Comparison of ENCODE assay signal across 13 cellular contexts in genomic region chr2:188381614-188382013, GRCh38.
DNase-seq lines count a peak whose midpoint lies in the region; FAIRE-seq and TF ChIP-seq lines count a peak whose summit lies in the region.
"Had no signal": no experiment of that assay in that cellular context is flagged by ENCODE, and none has a peak within 500 bp of the region (broad histone marks: within the 10 kb centered on the region; RNA-seq: fewer than 3 reads in every experiment).

No MANE protein-coding gene starts in this region.

- H3K9ac ChIP-seq in SK-N-SH, result no peak overlapping the region; the same call in 1 of the 2 replicates

- TF ChIP-seq POLR2A in stomach (IDR thresholded peaks at IDR 0.05), result no peak
- no peak for TF ChIP-seq POLR2A in GM12891 (IDR thresholded peaks at IDR 0.05; ENCODE audit: low read depth, low read length)

- H3K27ac ChIP-seq in SK-N-SH (ENCODE audit: low read depth in 2 of 2, low read length in 1 of 2) (peak overlapping the region in 1 of 2 experiments; percentile 68), stomach (peak overlapping the region in 3 of 5 donors; percentile 63 to 69 (median 66))

- FAIRE-seq in GM12891 (lab: Jason Lieb, UNC), result no peak

- H3F3A ChIP-seq in SK-N-SH (replicated peaks; ENCODE audit: insufficient read depth), result peaks cover 33% of the 10 kb centered on the region

- CTCF ChIA-PET in SK-N-SH (lab: Yijun Ruan, JAX), result no interaction called here

- POLR2A ChIA-PET in SK-N-SH (lab: Yijun Ruan, JAX), result no interaction called here

- H3K27me3 ChIP-seq in SK-N-SH (ENCODE audit: insufficient read depth) (no peaks in the 10 kb centered on the region), stomach (no peaks in the 10 kb centered on the region)
- H3K27me3 ChIP-seq: Peyer's patch, tibial artery had no signal

- 40% methylated on average over 1 of the region's 1 CpG for WGBS in SK-N-SH (ENCODE audit: low lambda C conversion rate)
- WGBS in stomach, 5 donors, result 69 to 74% (median 69%) methylated on average over 1 of the region's 1 CpG

- peak; percentile 69 for DNase-seq in H4 (ENCODE audit: low spot score)
- no peak for DNase-seq in SK-N-SH
- peak; percentile 48 for DNase-seq in fibroblast of pulmonary artery (ENCODE audit: low read depth)
- no peak for DNase-seq in stomach
- DNase-seq in NCI-H2196 (lab: John Stamatoyannopoulos, UW; ENCODE audit: unreplicated experiment), result no peak
- no peak for DNase-seq in cerebellar cortex (ENCODE audit: low spot score)
- DNase-seq in GM12891 (ENCODE audit: insufficient read length, low spot score), result no peak
- DNase-seq: activated T-cell treated with anti-CD3 and anti-CD28 coated beads, Interleukin-2, amount 50 U/mL, for 48 hours; DND-41; head of caudate nucleus; NCI-H2107; Peyer's patch; tibial artery had no signal

- H4K20me1 ChIP-seq in SK-N-SH (ENCODE audit: insufficient read depth), result no peaks in the 10 kb centered on the region

- no peaks in the 10 kb centered on the region for H3K9me2 ChIP-seq in SK-N-SH

- H3K4me3 ChIP-seq in SK-N-SH (ENCODE audit: low read depth in 2 of 2, low read length in 1 of 2) (no peak overlapping the region), fibroblast of pulmonary artery (replicated peaks; ENCODE audit: low read depth, low read length) (no peak overlapping the region), stomach (no peak overlapping the region)
- H3K4me3 ChIP-seq: Peyer's patch had no signal

- TF ChIP-seq EP300 in SK-N-SH (IDR thresholded peaks at IDR 0.05; ENCODE audit: borderline replicate concordance in 1 of 2, low read depth in 1 of 2, low read length in 1 of 2), result peak in 1 of 2 experiments; percentile 29; a peak in 1 of 4 replicates
- TF ChIP-seq EP300 in stomach (IDR thresholded peaks at IDR 0.05), result no peak

- TF ChIP-seq RAD21 in SK-N-SH (IDR thresholded peaks at IDR 0.05; ENCODE audit: low read length), result no peak

- intact Hi-C loops in stomach (cut with DNase I; ENCODE audit: low total_unique reads), result no loop called here

- H3K9me3 ChIP-seq in SK-N-SH (0 out of 2 replicates have a peak, but pooled peaks cover 5% of the 10 kb centered on the region), stomach (peaks cover 0 to 11% (median 3%) of the 10 kb centered on the region in 4 donors)
- H3K9me3 ChIP-seq: Peyer's patch, tibial artery had no signal

- H3K36me3 ChIP-seq in SK-N-SH (replicated peaks in 1 of 2; ENCODE audit: control insufficient read depth in 1 of 2, insufficient read depth in 2 of 2, low read length in 1 of 2) (peaks cover 20 to 32% of the 10 kb centered on the region in 2 experiments), stomach (peaks cover 7 to 21% (median 21%) of the 10 kb centered on the region in 4 donors)

- H3K4me1 ChIP-seq in SK-N-SH (ENCODE audit: control insufficient read depth in 1 of 2, insufficient read depth in 2 of 2, low read depth in 1 of 2, low read length in 1 of 2) (peaks cover 0 to 14% of the 10 kb centered on the region in 2 experiments; a peak in 3 of 4 replicates), stomach (peaks cover 0 to 36% (median 22%) of the 10 kb centered on the region in 4 donors)
- H3K4me1 ChIP-seq: Peyer's patch had no signal

- peak overlapping the region; percentile 32; the same call in 1 of the 2 replicates for H3K4me2 ChIP-seq in SK-N-SH

- H3K79me2 ChIP-seq in SK-N-SH (ENCODE audit: insufficient read depth), result peaks cover 45% of the 10 kb centered on the region

- H2AFZ ChIP-seq in SK-N-SH (ENCODE audit: low read depth), result no peak overlapping the region

- no peak for TF ChIP-seq CTCF in SK-N-SH (IDR thresholded peaks at IDR 0.05)
- TF ChIP-seq CTCF in fibroblast of pulmonary artery (IDR thresholded peaks at IDR 0.05; ENCODE audit: low read length, missing control alignments), result no peak
- no peak for TF ChIP-seq CTCF in stomach (IDR thresholded peaks at IDR 0.05)

TF ChIP-seq in SK-N-SH, 30 proteins besides CTCF, POLR2A, EP300 and RAD21:
- 0 out of 2 replicates have a peak, but pooled peaks have one; percentile 30 for TF ChIP-seq PBX3 (IDR thresholded peaks at IDR 0.05)
- TF ChIP-seq GATA2 (CRISPR knock-in tag; IDR thresholded peaks at IDR 0.05), result no peak
- peak; percentile 34 for TF ChIP-seq JUND (IDR thresholded peaks at IDR 0.05)
- TF ChIP-seq TCF12 (IDR thresholded peaks at IDR 0.05), result peak; percentile 31; the same call in 1 of the 2 replicates
- peak; percentile 33; the same call in 1 of the 2 replicates for TF ChIP-seq FOSL2 (IDR thresholded peaks at IDR 0.05; ENCODE audit: borderline replicate concordance, low read depth)
- TF ChIP-seq TAF1 (IDR thresholded peaks at IDR 0.05; ENCODE audit: borderline replicate concordance, low read depth, low read length), result no peak
- TF ChIP-seq MXI1 (IDR thresholded peaks at IDR 0.05; ENCODE audit: low read depth, low read length), result no peak
- peak; percentile 89 for TF ChIP-seq MEF2A (IDR thresholded peaks at IDR 0.05; ENCODE audit: borderline replicate concordance, low read depth)

TF ChIP-seq in GM12891, 5 proteins besides CTCF, POLR2A, EP300 and RAD21:
- TF ChIP-seq TAF1 (IDR thresholded peaks at IDR 0.05; ENCODE audit: low read depth, low read length) (no peak), POLR2AphosphoS5 (IDR thresholded peaks at IDR 0.05; ENCODE audit: low read depth, low read length) (no peak), SPI1 (IDR thresholded peaks at IDR 0.05; ENCODE audit: low read depth, low read length) (no peak), PAX5 (IDR thresholded peaks at IDR 0.05; ENCODE audit: insufficient read depth, low read length, severe bottlenecking) (no peak), POU2F2 (IDR thresholded peaks at IDR 0.05; ENCODE audit: low read depth, low read length) (no peak)

Comparison
In these comparisons a context has a peak if more than half of its experiments do, and no peak if none do; other contexts are left out.
1. DNase-seq: peak in H4 (single experiment) and fibroblast of pulmonary artery (single experiment); none in SK-N-SH (single experiment), stomach (single experiment), NCI-H2196 (single experiment), cerebellar cortex (single experiment) and GM12891 (single experiment).